Comparison of ENCODE assay signal across 15 cellular contexts in genomic region chr2:186696337-186696736, GRCh38. TPM values are rescaled to one million over a fixed set of nuclear protein-coding genes. Genes with fewer than 3 reads are reported as not detected.
DNase-seq lines count a peak whose midpoint lies in the region; ATAC-seq, FAIRE-seq and TF ChIP-seq lines count a peak whose summit lies in the region.
"Had no signal": no experiment of that assay in that cellular context is flagged by ENCODE, and none has a peak within 500 bp of the region (broad histone marks: within the 10 kb centered on the region; RNA-seq: fewer than 3 reads in every experiment).

No MANE protein-coding gene starts in this region.

- no peak overlapping the region for H3K4ac ChIP-seq in H1 (replicated peaks; ENCODE audit: insufficient read length, low read depth, low read length)

- no peak overlapping the region for H3K23ac ChIP-seq in H1 (ENCODE audit: insufficient read length)

- H3K14ac ChIP-seq in H1 (ENCODE audit: insufficient read length): no peak overlapping the region

- peaks cover 0 to 3% (median 1%) of the 10 kb centered on the region in 4 experiments; a peak in 3 of 7 replicates for H3K4me1 ChIP-seq in H1 (replicated peaks in 1 of 4; ENCODE audit: control insufficient read depth in 3 of 4, insufficient read depth in 4 of 4, low read length in 3 of 4)

- peak overlapping the region; percentile 48 for H3K4me3 Mint-ChIP-seq in neural crest cell
- H3K4me3 Mint-ChIP-seq in activated CD4-positive, alpha-beta memory T cell treated with anti-CD3 and anti-CD28 coated beads, Interleukin-2, amount 10 ng/mL, durations not matched to agents 7 days and 5 days: no peak overlapping the region
- H3K4me3 Mint-ChIP-seq in activated naive CD4-positive, alpha-beta T cell treated with anti-CD3 and anti-CD28 coated beads for 36 hours: no peak overlapping the region
- H3K4me3 Mint-ChIP-seq: CD14-positive monocyte had no signal

- no peak overlapping the region for H2BK12ac ChIP-seq in H1 (ENCODE audit: low read depth, low read length)

- H4K5ac ChIP-seq in H1 (ENCODE audit: insufficient read length, low read depth, low read length): no peak overlapping the region

- H3K27me3 Mint-ChIP-seq in neural crest cell (ENCODE audit: low read depth): peaks cover 18% of the 10 kb centered on the region
- H3K27me3 Mint-ChIP-seq in activated CD4-positive, alpha-beta memory T cell treated with anti-CD3 and anti-CD28 coated beads, Interleukin-2, amount 10 ng/mL, durations not matched to agents 7 days and 5 days: peaks cover 54% of the 10 kb centered on the region
- H3K27me3 Mint-ChIP-seq in activated naive CD4-positive, alpha-beta T cell treated with anti-CD3 and anti-CD28 coated beads for 36 hours (ENCODE audit: low read depth): peaks cover 54% of the 10 kb centered on the region

- no peak overlapping the region for H3K56ac ChIP-seq in H1 (replicated peaks; ENCODE audit: insufficient read length, low read depth, low read length)

- no peak for TF ChIP-seq RAD21 in H1 (IDR thresholded peaks at IDR 0.05 in 1 of 2, conservative IDR thresholded peaks at IDR 0.05 in 1 of 2; ENCODE audit: low read depth in 2 of 2, low read length in 2 of 2)

- TF ChIP-seq EP300 in H1 (IDR thresholded peaks at IDR 0.05; ENCODE audit: borderline replicate concordance in 1 of 2, low read depth in 2 of 2, low read length in 2 of 2): no peak

- H4K20me1 ChIP-seq in H1 (replicated peaks in 1 of 2; ENCODE audit: control insufficient read depth in 1 of 2, insufficient read depth in 2 of 2, low read length in 2 of 2): no peaks in the 10 kb centered on the region

- H2AK5ac ChIP-seq in H1 (ENCODE audit: low read depth, low read length): no peak overlapping the region

- H3K79me2 ChIP-seq in H1 (ENCODE audit: control insufficient read depth in 1 of 2, insufficient read depth in 2 of 2, low read length in 2 of 2): peaks cover 0 to 48% of the 10 kb centered on the region in 2 experiments; a peak in 3 of 4 replicates

- no peak overlapping the region for H3K18ac ChIP-seq in H1 (ENCODE audit: extremely low read depth, low read length)

- H3K36me3 Mint-ChIP-seq in neural crest cell (ENCODE audit: low read depth): no peaks in the 10 kb centered on the region
- no peaks in the 10 kb centered on the region for H3K36me3 Mint-ChIP-seq in activated CD4-positive, alpha-beta memory T cell treated with anti-CD3 and anti-CD28 coated beads, Interleukin-2, amount 10 ng/mL, durations not matched to agents 7 days and 5 days (ENCODE audit: low read depth)
- no peaks in the 10 kb centered on the region for H3K36me3 Mint-ChIP-seq in activated naive CD4-positive, alpha-beta T cell treated with anti-CD3 and anti-CD28 coated beads for 36 hours (ENCODE audit: low read depth)
- H3K36me3 Mint-ChIP-seq: CD14-positive monocyte had no signal

- no peak overlapping the region for H2BK15ac ChIP-seq in H1 (ENCODE audit: low read length)

- H4K91ac ChIP-seq in H1 (replicated peaks; ENCODE audit: insufficient read length, low read length): no peak overlapping the region

- no peaks in the 10 kb centered on the region for H3K27me3 ChIP-seq in H1 (replicated peaks in 1 of 4; ENCODE audit: control insufficient read depth in 3 of 4, extremely low read depth in 1 of 4, insufficient read depth in 3 of 4, low read length in 3 of 4)

- H2BK120ac ChIP-seq in H1 (replicated peaks; ENCODE audit: low read depth, low read length): no peak overlapping the region

- H2BK20ac ChIP-seq in H1 (ENCODE audit: low read length): no peak overlapping the region

- no peak for ATAC-seq in GM21360 (IDR thresholded peaks at IDR 0.05; ENCODE audit: unreplicated experiment)

- WGBS in H1 (ENCODE audit: extremely low coverage in 1 of 2, insufficient coverage in 1 of 2, insufficient read length in 1 of 2, insufficient replicate concordance in 2 of 2, low coverage in 1 of 2, low lambda C conversion rate in 2 of 2, missing lambda C conversion rate in 1 of 2), 2 experiments: 96% methylated on average over 4 of the region's 4 CpGs; no CpG with 5 or more reads in 1 of the 2 experiments

- no peaks in the 10 kb centered on the region for H3K36me3 ChIP-seq in H1 (ENCODE audit: control insufficient read depth in 2 of 4, insufficient read depth in 4 of 4, low read length in 3 of 4)

- intact Hi-C loops in activated naive CD4-positive, alpha-beta T cell treated with anti-CD3 and anti-CD28 coated beads for 36 hours (cut with micrococcal nuclease): no loop called here

- no peak overlapping the region for H4K8ac ChIP-seq in H1 (ENCODE audit: extremely low read depth, insufficient read depth, low read length)

- H3K4me3 ChIP-seq in H1 (ENCODE audit: extremely low read depth in 1 of 4, insufficient read depth in 2 of 4, low read depth in 3 of 4, low read length in 4 of 4): no peak overlapping the region; a peak in 1 of 8 replicates
- H3K4me3 ChIP-seq: PC-9 had no signal

- POLR2A ChIA-PET in H1 (lab: Charles Lee; ENCODE audit: partially characterized antibody): interaction anchor here (2.5 kb wide), 1 partner anchor 11 kb away, joined by 7 read pairs; no protein-coding TSS in a partner anchor
- POLR2A ChIA-PET in activated CD4-positive, alpha-beta memory T cell treated with anti-CD3 and anti-CD28 coated beads, Interleukin-2, amount 10 ng/mL, durations not matched to agents 7 days and 5 days (lab: Charles Lee): no interaction called here

- H3K9me3 Mint-ChIP-seq in neural crest cell: no peaks in the 10 kb centered on the region
- no peaks in the 10 kb centered on the region for H3K9me3 Mint-ChIP-seq in activated CD4-positive, alpha-beta memory T cell treated with anti-CD3 and anti-CD28 coated beads, Interleukin-2, amount 10 ng/mL, durations not matched to agents 7 days and 5 days
- H3K9me3 Mint-ChIP-seq in activated naive CD4-positive, alpha-beta T cell treated with anti-CD3 and anti-CD28 coated beads for 36 hours: no peaks in the 10 kb centered on the region

- no peak overlapping the region for H3K27ac ChIP-seq in H1 (ENCODE audit: low read depth, low read length)
- H3K27ac ChIP-seq: PC-9 had no signal

- no peak for TF ChIP-seq CTCF in H1 (IDR thresholded peaks at IDR 0.05; ENCODE audit: control extremely low read depth in 1 of 3, insufficient read depth in 1 of 3, low read depth in 1 of 3, low read length in 3 of 3)
- no peak for TF ChIP-seq CTCF in neural crest cell (conservative IDR thresholded peaks at IDR 0.05)

- H3K4me2 ChIP-seq in H1 (ENCODE audit: insufficient read depth in 1 of 2, low read depth in 2 of 2, low read length in 2 of 2): no peak overlapping the region; a peak in 3 of 4 replicates
- H3K4me2 ChIP-seq: PC-9 had no signal

- no peak overlapping the region for H3K9ac ChIP-seq in H1 (replicated peaks in 1 of 4; ENCODE audit: extremely low read depth in 1 of 4, low read depth in 3 of 4, low read length in 3 of 4)

- DNase-seq in GM12892 (ENCODE audit: insufficient read length) (no peak), NCI-H69 (lab: John Stamatoyannopoulos, UW) (peak; percentile 41), H1 (ENCODE audit: low read depth in 1 of 2, low spot score in 2 of 2) (no peak), neural crest cell (ENCODE audit: low read depth, low spot score) (no peak), activated gamma-delta T cell (lab: John Stamatoyannopoulos, UW) (no peak)
- DNase-seq in activated CD4-positive, alpha-beta memory T cell treated with anti-CD3 and anti-CD28 coated beads, Interleukin-2, amount 10 ng/mL, durations not matched to agents 7 days and 5 days: no peak
- no peak for DNase-seq in activated naive CD4-positive, alpha-beta T cell treated with anti-CD3 and anti-CD28 coated beads for 36 hours
- DNase-seq: COR-L47, GM23248, MM.1S, NCI-H1105 treated with DMSO at 0.1 percent for 48 hours, NCI-H748 treated with DMSO at 0.1 percent for 48 hours, PC-9 had no signal

- TF ChIP-seq POLR2A in GM12892 (IDR thresholded peaks at IDR 0.05; ENCODE audit: low read depth, low read length) (no peak), H1 (IDR thresholded peaks at IDR 0.05; ENCODE audit: control extremely low read depth in 1 of 2, low read depth in 2 of 2, low read length in 2 of 2) (no peak)

- H3K23me2 ChIP-seq in H1 (ENCODE audit: low read depth, low read length): peaks cover 7% of the 10 kb centered on the region; the same call in 1 of the 2 replicates

- no peak overlapping the region for H3K27ac Mint-ChIP-seq in neural crest cell (ENCODE audit: unreplicated experiment)
- H3K27ac Mint-ChIP-seq in activated CD4-positive, alpha-beta memory T cell treated with anti-CD3 and anti-CD28 coated beads, Interleukin-2, amount 10 ng/mL, durations not matched to agents 7 days and 5 days: no peak overlapping the region
- no peak overlapping the region for H3K27ac Mint-ChIP-seq in activated naive CD4-positive, alpha-beta T cell treated with anti-CD3 and anti-CD28 coated beads for 36 hours
- H3K27ac Mint-ChIP-seq: CD14-positive monocyte had no signal

- H3K79me1 ChIP-seq in H1 (ENCODE audit: low read depth, low read length): no peaks in the 10 kb centered on the region

- H2BK5ac ChIP-seq in H1 (ENCODE audit: low read depth, low read length): no peak overlapping the region

- CTCF ChIA-PET in H1 (lab: Charles Lee; ENCODE audit: partially characterized antibody): interaction anchor here (6.0 kb wide), 1 partner anchor 84 kb away, joined by 31 read pairs; no protein-coding TSS in a partner anchor
- CTCF ChIA-PET in activated CD4-positive, alpha-beta memory T cell treated with anti-CD3 and anti-CD28 coated beads, Interleukin-2, amount 10 ng/mL, durations not matched to agents 7 days and 5 days (lab: Charles Lee): interaction anchor here (0.7 kb wide), 1 partner anchor 105 kb away, joined by 3 read pairs; no protein-coding TSS in a partner anchor
- CTCF ChIA-PET in activated naive CD4-positive, alpha-beta T cell treated with anti-CD3 and anti-CD28 coated beads for 36 hours (lab: Charles Lee): no interaction called here

- H3K4me1 Mint-ChIP-seq in neural crest cell: peaks cover 19% of the 10 kb centered on the region
- H3K4me1 Mint-ChIP-seq in activated CD4-positive, alpha-beta memory T cell treated with anti-CD3 and anti-CD28 coated beads, Interleukin-2, amount 10 ng/mL, durations not matched to agents 7 days and 5 days: peaks cover 14% of the 10 kb centered on the region
- H3K4me1 Mint-ChIP-seq in activated naive CD4-positive, alpha-beta T cell treated with anti-CD3 and anti-CD28 coated beads for 36 hours (ENCODE audit: low read depth): peaks cover 9% of the 10 kb centered on the region

- H2AFZ ChIP-seq in H1 (ENCODE audit: low read length): no peak overlapping the region
- H2AFZ ChIP-seq: PC-9 had no signal

- peak; percentile 33 for FAIRE-seq in GM12892 (lab: Jason Lieb, UNC)
- FAIRE-seq in H1 (lab: Jason Lieb, UNC): peak; percentile 13

- H3K9me3 ChIP-seq in H1 (ENCODE audit: insufficient read depth in 2 of 2, low read depth in 1 of 2, low read length in 1 of 2): no peaks in the 10 kb centered on the region

RNA-seq across cellular contexts. Expression of gene FAM171B, which starts 2.5 kb away (rescaled TPM):
- 1.7 TPM for polyA plus RNA-seq in GM12892 (2012; ENCODE audit: missing spikeins)
- total RNA-seq in H1 (2021; fragmentation: NEBNext Ultra II Directional; extraction: Animal tissue kit (Norgen Biotek cat#: 25700)): 30.1 and 36.2 TPM in 2 replicates
- polyA plus RNA-seq in H1 (2011; rRNA removed): 2.5 and 4.6 TPM in 2 replicates
- polyA plus RNA-seq in H1 (2011; cell fraction: cytosol; rRNA removed): 4.0 TPM
- polyA plus RNA-seq in H1 (2011; cell fraction: nucleus; rRNA removed): 6.1 TPM
- 4.8 to 8.0 TPM (median 6.2 TPM) in 4 replicates for polyA plus RNA-seq in H1 (2012, experiment 1 of 2)
- 0.56 TPM for polyA plus RNA-seq in H1 (2012, experiment 2 of 2)
- polyA plus RNA-seq in H1 (2013, experiment 1 of 2): 19.2 TPM
- 18.9 TPM for polyA plus RNA-seq in H1 (2013, experiment 2 of 2)
- polyA minus RNA-seq in H1 (2011; rRNA and poly(A)+ RNA removed): 31.0 and 46.7 TPM in 2 replicates
- polyA minus RNA-seq in H1 (2011; cell fraction: cytosol; rRNA and poly(A)+ RNA removed): 9.2 TPM
- 47.8 TPM for polyA minus RNA-seq in H1 (2011; cell fraction: nucleus; rRNA and poly(A)+ RNA removed)
- total RNA-seq in neural crest cell: 11.1 and 13.2 TPM in 2 replicates
- 1 to 10 TPM in 1 of 2 experiments, under 1 TPM in 1; 0.65 to 1.0 TPM for total RNA-seq in activated CD4-positive, alpha-beta memory T cell treated with anti-CD3 and anti-CD28 coated beads, Interleukin-2, amount 10 ng/mL, durations not matched to agents 7 days and 5 days
- under 1 TPM; 0.14 to 0.42 TPM for total RNA-seq in activated naive CD4-positive, alpha-beta T cell treated with anti-CD3 and anti-CD28 coated beads for 36 hours
